1 cellular context compared by ENCODE assay signal in genomic region chr3:177338697-177339219, GRCh38.
TF ChIP-seq lines count a peak whose summit lies in the region.

No MANE protein-coding gene starts in this region.

TF ChIP-seq in K562, 482 proteins besides CTCF, POLR2A, EP300 and RAD21 (continued from another document and continues in another):
- TF ChIP-seq, protein P1, sequence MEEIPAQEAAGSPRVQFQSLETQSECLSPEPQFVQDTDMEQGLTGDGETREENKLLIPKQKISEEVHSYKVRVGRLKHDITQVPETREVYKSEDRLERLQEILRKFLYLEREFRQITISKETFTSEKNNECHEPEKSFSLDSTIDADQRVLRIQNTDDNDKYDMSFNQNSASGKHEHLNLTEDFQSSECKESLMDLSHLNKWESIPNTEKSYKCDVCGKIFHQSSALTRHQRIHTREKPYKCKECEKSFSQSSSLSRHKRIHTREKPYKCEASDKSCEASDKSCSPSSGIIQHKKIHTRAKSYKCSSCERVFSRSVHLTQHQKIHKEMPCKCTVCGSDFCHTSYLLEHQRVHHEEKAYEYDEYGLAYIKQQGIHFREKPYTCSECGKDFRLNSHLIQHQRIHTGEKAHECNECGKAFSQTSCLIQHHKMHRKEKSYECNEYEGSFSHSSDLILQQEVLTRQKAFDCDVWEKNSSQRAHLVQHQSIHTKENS (CRISPR knock-in tag; IDR thresholded peaks at IDR 0.05) = no peak
- TF ChIP-seq JUND (IDR thresholded peaks at IDR 0.05; ENCODE audit: borderline replicate concordance, low read depth, low read length) (peak; percentile 71), JUND (tag; IDR thresholded peaks at IDR 0.05; ENCODE audit: borderline replicate concordance, low read depth, low read length) (no peak; the same call in 1 of the 3 replicates), ZBTB8A (IDR thresholded peaks at IDR 0.05; ENCODE audit: partially characterized antibody) (no peak), OTX1 (CRISPR knock-in tag; IDR thresholded peaks at IDR 0.05) (no peak), ELF1 (tag; IDR thresholded peaks at IDR 0.05) (peak; percentile 31; the same call in 1 of the 2 replicates), FOS (IDR thresholded peaks at IDR 0.05; ENCODE audit: extremely low read depth, insufficient read length) (no peak), SIRT6 (IDR thresholded peaks at IDR 0.05; ENCODE audit: low read depth, low read length) (no peak), CGGBP1 (CRISPR knock-in tag; IDR thresholded peaks at IDR 0.05) (no peak), ZNF274 (IDR thresholded peaks at IDR 0.05; ENCODE audit: borderline replicate concordance, low read depth, low read length) (no peak), RAD51 (IDR thresholded peaks at IDR 0.05; ENCODE audit: borderline replicate concordance, low read depth) (0 out of 2 replicates have a peak, but pooled peaks have one; percentile 5), ELF2 (CRISPR knock-in tag; IDR thresholded peaks at IDR 0.05) (no peak), MAX (CRISPR knock-in tag; IDR thresholded peaks at IDR 0.05) (no peak), SAFB (IDR thresholded peaks at IDR 0.05; ENCODE audit: borderline replicate concordance, low read depth, low read length) (no peak), MAZ (CRISPR knock-in tag; conservative IDR thresholded peaks at IDR 0.05 in 1 of 2, IDR thresholded peaks at IDR 0.05 in 1 of 2) (no peak), SMAD4 (CRISPR knock-in tag; conservative IDR thresholded peaks at IDR 0.05) (peak; percentile 70), MYNN (IDR thresholded peaks at IDR 0.05) (peak; percentile 55; the same call in 1 of the 2 replicates), MYNN (CRISPR knock-in tag; IDR thresholded peaks at IDR 0.05) (no peak), MIER1 (IDR thresholded peaks at IDR 0.05; ENCODE audit: low read depth) (no peak), RBBP5 (IDR thresholded peaks at IDR 0.05; ENCODE audit: borderline replicate concordance, insufficient read depth, low read length, poor library complexity, severe bottlenecking) (peak; percentile 35), MXI1 (IDR thresholded peaks at IDR 0.05; ENCODE audit: low read depth, low read length) (no peak), BHLHE40 (IDR thresholded peaks at IDR 0.05; ENCODE audit: low read length) (peak; percentile 35; the same call in 1 of the 2 replicates), ILK (tag; IDR thresholded peaks at IDR 0.05; ENCODE audit: borderline replicate concordance, low read depth) (no peak), RREB1 (CRISPR knock-in tag; IDR thresholded peaks at IDR 0.05) (no peak), ZNF609 (CRISPR knock-in tag; IDR thresholded peaks at IDR 0.05; ENCODE audit: borderline replicate concordance) (no peak), SMARCA4 (IDR thresholded peaks at IDR 0.05) (peak; percentile 91), ZNF224 (CRISPR knock-in tag; IDR thresholded peaks at IDR 0.05) (no peak), BRD4 (IDR thresholded peaks at IDR 0.05) (no peak), BDP1 (IDR thresholded peaks at IDR 0.05; ENCODE audit: insufficient read depth, insufficient read length) (no peak), YY1 (IDR thresholded peaks at IDR 0.05; ENCODE audit: borderline replicate concordance in 1 of 3, control insufficient read depth in 1 of 3, extremely low read depth in 1 of 3, insufficient read depth in 3 of 3, insufficient read length in 1 of 3, insufficient replicate concordance in 2 of 3, low read depth in 1 of 3, low read length in 2 of 3) (no peak), PRPF4 (IDR thresholded peaks at IDR 0.05; ENCODE audit: insufficient read depth, low read depth, low read length, poor library complexity, severe bottlenecking) (no peak), ESRRA (IDR thresholded peaks at IDR 0.05; ENCODE audit: borderline replicate concordance, low read depth) (no peak), GABPA (tag; conservative IDR thresholded peaks at IDR 0.05; ENCODE audit: low read depth) (peak; percentile 27; the same call in 1 of the 2 replicates), ZFP1 (CRISPR knock-in tag; IDR thresholded peaks at IDR 0.05) (no peak), GATA2 (CRISPR knock-in tag; IDR thresholded peaks at IDR 0.05) (peak; percentile 65), ZNF696 (CRISPR knock-in tag; conservative IDR thresholded peaks at IDR 0.05) (no peak), NFATC3 (IDR thresholded peaks at IDR 0.05) (no peak), MCM2 (IDR thresholded peaks at IDR 0.05; ENCODE audit: low read depth) (no peak), FOXP1 (CRISPR knock-in tag; IDR thresholded peaks at IDR 0.05) (no peak), NR2F6 (CRISPR knock-in tag; IDR thresholded peaks at IDR 0.05) (no peak), EP400 (IDR thresholded peaks at IDR 0.05) (no peak), NR2C1 (IDR thresholded peaks at IDR 0.05) (no peak), NR2C1 (tag; IDR thresholded peaks at IDR 0.05) (no peak; the same call in 1 of the 2 replicates), MYBL2 (IDR thresholded peaks at IDR 0.05; ENCODE audit: low read depth) (no peak), MYBL2 (CRISPR knock-in tag; IDR thresholded peaks at IDR 0.05; ENCODE audit: borderline replicate concordance) (no peak), SMAD3 (CRISPR knock-in tag; conservative IDR thresholded peaks at IDR 0.05) (no peak), ZBTB1 (CRISPR knock-in tag; IDR thresholded peaks at IDR 0.05; ENCODE audit: borderline replicate concordance, low read depth) (no peak), ZFX (CRISPR knock-in tag; IDR thresholded peaks at IDR 0.05) (no peak), HDGF (IDR thresholded peaks at IDR 0.05) (no peak)
- TF ChIP-seq, protein P2, sequence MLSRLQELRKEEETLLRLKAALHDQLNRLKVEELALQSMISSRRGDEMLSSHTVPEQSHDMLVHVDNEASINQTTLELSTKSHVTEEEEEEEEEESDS (CRISPR knock-in tag; IDR thresholded peaks at IDR 0.05) = no peak
- TF ChIP-seq, protein P3, sequence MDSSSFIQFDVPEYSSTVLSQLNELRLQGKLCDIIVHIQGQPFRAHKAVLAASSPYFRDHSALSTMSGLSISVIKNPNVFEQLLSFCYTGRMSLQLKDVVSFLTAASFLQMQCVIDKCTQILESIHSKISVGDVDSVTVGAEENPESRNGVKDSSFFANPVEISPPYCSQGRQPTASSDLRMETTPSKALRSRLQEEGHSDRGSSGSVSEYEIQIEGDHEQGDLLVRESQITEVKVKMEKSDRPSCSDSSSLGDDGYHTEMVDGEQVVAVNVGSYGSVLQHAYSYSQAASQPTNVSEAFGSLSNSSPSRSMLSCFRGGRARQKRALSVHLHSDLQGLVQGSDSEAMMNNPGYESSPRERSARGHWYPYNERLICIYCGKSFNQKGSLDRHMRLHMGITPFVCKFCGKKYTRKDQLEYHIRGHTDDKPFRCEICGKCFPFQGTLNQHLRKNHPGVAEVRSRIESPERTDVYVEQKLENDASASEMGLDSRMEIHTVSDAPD (CRISPR knock-in tag; IDR thresholded peaks at IDR 0.05) = no peak
- TF ChIP-seq, protein P4, sequence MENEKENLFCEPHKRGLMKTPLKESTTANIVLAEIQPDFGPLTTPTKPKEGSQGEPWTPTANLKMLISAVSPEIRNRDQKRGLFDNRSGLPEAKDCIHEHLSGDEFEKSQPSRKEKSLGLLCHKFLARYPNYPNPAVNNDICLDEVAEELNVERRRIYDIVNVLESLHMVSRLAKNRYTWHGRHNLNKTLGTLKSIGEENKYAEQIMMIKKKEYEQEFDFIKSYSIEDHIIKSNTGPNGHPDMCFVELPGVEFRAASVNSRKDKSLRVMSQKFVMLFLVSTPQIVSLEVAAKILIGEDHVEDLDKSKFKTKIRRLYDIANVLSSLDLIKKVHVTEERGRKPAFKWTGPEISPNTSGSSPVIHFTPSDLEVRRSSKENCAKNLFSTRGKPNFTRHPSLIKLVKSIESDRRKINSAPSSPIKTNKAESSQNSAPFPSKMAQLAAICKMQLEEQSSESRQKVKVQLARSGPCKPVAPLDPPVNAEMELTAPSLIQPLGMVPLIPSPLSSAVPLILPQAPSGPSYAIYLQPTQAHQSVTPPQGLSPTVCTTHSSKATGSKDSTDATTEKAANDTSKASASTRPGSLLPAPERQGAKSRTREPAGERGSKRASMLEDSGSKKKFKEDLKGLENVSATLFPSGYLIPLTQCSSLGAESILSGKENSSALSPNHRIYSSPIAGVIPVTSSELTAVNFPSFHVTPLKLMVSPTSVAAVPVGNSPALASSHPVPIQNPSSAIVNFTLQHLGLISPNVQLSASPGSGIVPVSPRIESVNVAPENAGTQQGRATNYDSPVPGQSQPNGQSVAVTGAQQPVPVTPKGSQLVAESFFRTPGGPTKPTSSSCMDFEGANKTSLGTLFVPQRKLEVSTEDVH (IDR thresholded peaks at IDR 0.05; ENCODE audit: low read depth, partially characterized antibody) = no peak
- TF ChIP-seq, protein P5, sequence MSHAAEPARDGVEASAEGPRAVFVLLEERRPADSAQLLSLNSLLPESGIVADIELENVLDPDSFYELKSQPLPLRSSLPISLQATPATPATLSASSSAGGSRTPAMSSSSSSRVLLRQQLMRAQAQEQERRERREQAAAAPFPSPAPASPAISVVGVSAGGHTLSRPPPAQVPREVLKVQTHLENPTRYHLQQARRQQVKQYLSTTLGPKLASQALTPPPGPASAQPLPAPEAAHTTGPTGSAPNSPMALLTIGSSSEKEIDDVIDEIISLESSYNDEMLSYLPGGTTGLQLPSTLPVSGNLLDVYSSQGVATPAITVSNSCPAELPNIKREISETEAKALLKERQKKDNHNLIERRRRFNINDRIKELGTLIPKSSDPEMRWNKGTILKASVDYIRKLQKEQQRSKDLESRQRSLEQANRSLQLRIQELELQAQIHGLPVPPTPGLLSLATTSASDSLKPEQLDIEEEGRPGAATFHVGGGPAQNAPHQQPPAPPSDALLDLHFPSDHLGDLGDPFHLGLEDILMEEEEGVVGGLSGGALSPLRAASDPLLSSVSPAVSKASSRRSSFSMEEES (CRISPR knock-in tag; IDR thresholded peaks at IDR 0.05) = no peak
